Comparison of ENCODE assay signal across 1 cellular context in genomic region chr9:36135791-36136276, GRCh38.
TF ChIP-seq lines count a peak whose summit lies in the region.

No MANE protein-coding gene starts in this region.

TF ChIP-seq in H1, 55 proteins besides CTCF, POLR2A, EP300 and RAD21:
- TF ChIP-seq SP1 (IDR thresholded peaks at IDR 0.05; ENCODE audit: low read depth, low read length) (no peak), RBBP5 (IDR thresholded peaks at IDR 0.05; ENCODE audit: borderline replicate concordance, low read depth, low read length) (0 out of 2 replicates have a peak, but pooled peaks have one; percentile 8)
TF ChIP-seq in H1: peak in this region for 1.
